In genomic region chr1:156126043-156126700, GRCh38 we compare ENCODE assay signal across 8 cellular contexts. TPM values are rescaled to one million over a fixed set of nuclear protein-coding genes. Genes with fewer than 3 reads are reported as not detected.
DNase-seq lines count a peak whose midpoint lies in the region; ATAC-seq and TF ChIP-seq lines count a peak whose summit lies in the region.

No MANE protein-coding gene starts in this region.

- TF ChIP-seq CTCF in AG04450 (IDR thresholded peaks at IDR 0.05; ENCODE audit: low read depth, low read length) (peak; percentile 57), LNCAP (IDR thresholded peaks at IDR 0.05) (peak; percentile 26; the same call in 1 of the 2 replicates), chondrocyte (IDR thresholded peaks at IDR 0.05) (peak; percentile 83), liver (IDR thresholded peaks at IDR 0.05; ENCODE audit: low read depth, low read length, missing input control) (peak; percentile 9)

- H3K27me3 Mint-ChIP-seq in chondrocyte (ENCODE audit: low read depth), result no peaks in the 10 kb centered on the region
- H3K27me3 Mint-ChIP-seq in stimulated activated naive CD8-positive, alpha-beta T cell treated with anti-CD3 and anti-CD28 coated beads, Interleukin-15, amount 100 ng/mL, for 72 hours, result peaks cover 34% of the 10 kb centered on the region

- POLR2A ChIA-PET in AG04450 (lab: Yijun Ruan, JAX), result interaction anchor here (1.0 to 5.8 kb wide), 3 partner anchors 9 to 120 kb away, joined by 3 to 125 read pairs (median 7); partner anchors contain the start of gene LMNA

- peak overlapping the region; percentile 99 for H3K27ac Mint-ChIP-seq in chondrocyte (ENCODE audit: unreplicated experiment)
- peak overlapping the region; percentile 67 to 98 for H3K27ac Mint-ChIP-seq in stimulated activated naive CD8-positive, alpha-beta T cell treated with anti-CD3 and anti-CD28 coated beads, Interleukin-15, amount 100 ng/mL, for 72 hours

- 57% methylated on average over 11 of the region's 11 CpGs for WGBS in liver

- H3K9me3 Mint-ChIP-seq in chondrocyte (ENCODE audit: low read depth), result no peaks in the 10 kb centered on the region
- H3K9me3 Mint-ChIP-seq in stimulated activated naive CD8-positive, alpha-beta T cell treated with anti-CD3 and anti-CD28 coated beads, Interleukin-15, amount 100 ng/mL, for 72 hours, result no peaks in the 10 kb centered on the region

- H3K36me3 Mint-ChIP-seq in chondrocyte (ENCODE audit: low read depth), result peaks cover 4% of the 10 kb centered on the region

- H3K4me3 ChIP-seq in AG04450 (ENCODE audit: low read depth, low read length) (peak overlapping the region; percentile 43), liver (ENCODE audit: low read depth in 1 of 3, low read length in 3 of 3) (no peak overlapping the region)

- TF ChIP-seq RAD21 in liver (IDR thresholded peaks at IDR 0.05), result no peak

- H3K27ac ChIP-seq in AG04450 (ENCODE audit: low read depth, low read length), result peak overlapping the region; percentile 99
- peak overlapping the region; percentile 61 to 78 for H3K27ac ChIP-seq in liver (ENCODE audit: low read depth in 1 of 2, low read length in 2 of 2)

- DNase-seq in AG04450 (ENCODE audit: low read depth, low spot score), result peak; percentile 90
- peak; percentile 92 for DNase-seq in T1000 (lab: John Stamatoyannopoulos, UW)
- no peak for DNase-seq in chondrocyte (ENCODE audit: low spot score)
- peak; percentile 61 to 77 for DNase-seq in stimulated activated naive CD8-positive, alpha-beta T cell treated with anti-CD3 and anti-CD28 coated beads, Interleukin-15, amount 100 ng/mL, for 72 hours

- no peak overlapping the region for H3K9ac ChIP-seq in liver (ENCODE audit: low read depth in 1 of 2, low read length in 2 of 2)

- H3K4me3 Mint-ChIP-seq in chondrocyte (ENCODE audit: unreplicated experiment), result peak overlapping the region; percentile 54
- H3K4me3 Mint-ChIP-seq in stimulated activated naive CD8-positive, alpha-beta T cell treated with anti-CD3 and anti-CD28 coated beads, Interleukin-15, amount 100 ng/mL, for 72 hours, result peak overlapping the region; percentile 58 to 69

- H3K9me3 ChIP-seq in AG04450 (ENCODE audit: control insufficient read depth, insufficient read depth, low read length) (no peaks in the 10 kb centered on the region), liver (ENCODE audit: control insufficient read depth in 4 of 4, low read length in 3 of 4) (no peaks in the 10 kb centered on the region)

- ATAC-seq in GM18511 (IDR thresholded peaks at IDR 0.05; ENCODE audit: unreplicated experiment) (peak; percentile 39), HG02678 (IDR thresholded peaks at IDR 0.05; ENCODE audit: unreplicated experiment) (no peak)
- ATAC-seq in stimulated activated naive CD8-positive, alpha-beta T cell treated with anti-CD3 and anti-CD28 coated beads, Interleukin-15, amount 100 ng/mL, for 72 hours, result peak; percentile 37

- peaks cover 0 to 4% (median 0%) of the 10 kb centered on the region in 4 donors for H3K36me3 ChIP-seq in liver (ENCODE audit: control insufficient read depth in 4 of 4, insufficient read depth in 3 of 4, low read depth in 1 of 4, low read length in 3 of 4)

- no peaks in the 10 kb centered on the region for H3K27me3 ChIP-seq in AG04450 (ENCODE audit: control insufficient read depth, insufficient read depth, low read length)
- H3K27me3 ChIP-seq in liver (ENCODE audit: control insufficient read depth in 4 of 4, insufficient read depth in 4 of 4, low read length in 3 of 4), result no peaks in the 10 kb centered on the region

- H3K4me1 Mint-ChIP-seq in chondrocyte (ENCODE audit: low read depth), result peaks cover 94% of the 10 kb centered on the region
- H3K4me1 Mint-ChIP-seq in stimulated activated naive CD8-positive, alpha-beta T cell treated with anti-CD3 and anti-CD28 coated beads, Interleukin-15, amount 100 ng/mL, for 72 hours, result peaks cover 84% of the 10 kb centered on the region

- CTCF ChIA-PET in AG04450 (lab: Charles Lee), result interaction anchor here (32.7 kb wide), 1 partner anchor 28 kb away, joined by 682 read pairs; no protein-coding TSS in a partner anchor

- H3K4me1 ChIP-seq in liver (ENCODE audit: control insufficient read depth in 4 of 4, insufficient read depth in 4 of 4, low read length in 3 of 4), result peaks cover 4 to 64% (median 42%) of the 10 kb centered on the region in 4 donors

TF ChIP-seq in liver, 16 proteins besides CTCF, POLR2A, EP300 and RAD21:
- TF ChIP-seq FOXA1 (IDR thresholded peaks at IDR 0.05) (no peak), REST (IDR thresholded peaks at IDR 0.05) (no peak), HNF4G (IDR thresholded peaks at IDR 0.05) (no peak), NR2F2 (IDR thresholded peaks at IDR 0.05) (no peak), SP1 (IDR thresholded peaks at IDR 0.05) (peak; percentile 11), RXRA (IDR thresholded peaks at IDR 0.05) (no peak), MAX (IDR thresholded peaks at IDR 0.05) (no peak), TAF1 (conservative IDR thresholded peaks at IDR 0.05) (no peak), EGR1 (IDR thresholded peaks at IDR 0.05; ENCODE audit: low read depth in 2 of 2) (no peak), YY1 (IDR thresholded peaks at IDR 0.05) (no peak), JUND (IDR thresholded peaks at IDR 0.05) (peak in 1 of 2 donors; percentile 44)

RNA-seq across cellular contexts. Expression of gene LMNA, which starts 11.7 kb away (rescaled TPM):
- polyA plus RNA-seq in AG04450 (2011; rRNA removed), result 365 and 382 TPM in 2 replicates
- polyA minus RNA-seq in AG04450 (2011; rRNA and poly(A)+ RNA removed), result 379 and 407 TPM in 2 replicates
- 641 to 675 TPM (median 641 TPM) in 3 replicates for total RNA-seq in chondrocyte
- total RNA-seq in liver, result 100 to 1,000 TPM in 1 of 2 donors, 10 to 100 TPM in 1; 89.4 to 160 TPM
- polyA plus RNA-seq in liver, result 100 to 1,000 TPM in 1 of 2 donors, 10 to 100 TPM in 1; 60.4 to 105 TPM

RNA-seq across cellular contexts. Expression of gene SEMA4A, which starts 27.2 kb away (rescaled TPM):
- polyA plus RNA-seq in AG04450 (2011; rRNA removed), result 0.58 and 0.60 TPM in 2 replicates
- 0.56 and 1.1 TPM in 2 replicates for polyA minus RNA-seq in AG04450 (2011; rRNA and poly(A)+ RNA removed)
- 1.6 to 2.5 TPM (median 2.0 TPM) in 3 replicates for total RNA-seq in chondrocyte
- total RNA-seq in liver, result 1 to 10 TPM; 2.3 to 3.5 TPM
- polyA plus RNA-seq in liver, result 1 to 10 TPM; 1.1 to 1.2 TPM

RNA-seq across cellular contexts. Expression of gene MEX3A, which starts 43.9 kb away (rescaled TPM):
- polyA plus RNA-seq in AG04450 (2011; rRNA removed), result 11.8 and 14.6 TPM in 2 replicates
- polyA minus RNA-seq in AG04450 (2011; rRNA and poly(A)+ RNA removed), result 13.9 and 14.3 TPM in 2 replicates
- total RNA-seq in chondrocyte, result 11.7 to 12.7 TPM (median 12.0 TPM) in 3 replicates
- total RNA-seq in liver, result 1 to 10 TPM; 1.3 TPM
- under 1 TPM; 0.52 to 0.56 TPM for polyA plus RNA-seq in liver

Comparison
In these comparisons a context has a peak if more than half of its experiments do, and no peak if none do; other contexts are left out.
1. CTCF ChIP-seq: peak in every context shown above with its lines; median percentile 83 in chondrocyte; 57 in AG04450; 26 in LNCAP; 9 in liver.